ENCODE assay signal across 23 cellular contexts in genomic region chr1:36814774-36815173, GRCh38.
"Had no signal": no experiment of that assay in that cellular context is flagged by ENCODE, and none has a peak within 500 bp of the region (broad histone marks: within the 10 kb centered on the region; RNA-seq: fewer than 3 reads in every experiment).

No MANE protein-coding gene starts in this region.

- ATAC-seq: left colon; left lung; lower lobe of right lung; naive thymus-derived CD8-positive, alpha-beta T cell; pancreas; right cardiac atrium; stimulated activated naive B cell treated with anti-CD40 and anti-IgM and Interleukin-4, amounts not matched to agents 10 μg/mL and 1 μg/mL and 100 μg/mL, for 72 hours; stimulated activated naive CD8-positive, alpha-beta T cell treated with anti-CD3 and anti-CD28 coated beads, Interleukin-15, Interleukin-2, amounts not matched to agents 100 U/mL and 50 U/mL, for 24 hours had no signal

- H3K4me1 ChIP-seq: left lung, lower lobe of right lung, pancreas, prostate gland, sigmoid colon, stomach, testis, transverse colon, upper lobe of left lung had no signal

- H3K27me3 ChIP-seq: testis, thyroid gland, upper lobe of left lung had no signal

- H3K9me3 ChIP-seq: left lung, lower lobe of right lung, pancreas, prostate gland, sigmoid colon, stomach, testis, thyroid gland, transverse colon, upper lobe of left lung had no signal

- DNase-seq: hippocampal formation; left colon; left lung; lower lobe of right lung; mammary epithelial cell; mesenchymal stem cell; naive thymus-derived CD8-positive, alpha-beta T cell; nucleus accumbens; pancreas; right cardiac atrium; sigmoid colon; small intestine; stimulated activated CD4-positive, alpha-beta T cell treated with anti-CD3 and anti-CD28 coated beads, Interleukin-2, amount 100 ng/mL, for 24 hours; stimulated activated CD4-positive, alpha-beta T cell treated with anti-CD3 and anti-CD28 coated beads, Interleukin-4, amount 100 ng/mL, for 1 hour; stimulated activated naive B cell treated with anti-CD40 and anti-IgM and Interleukin-4, amounts not matched to agents 10 μg/mL and 1 μg/mL and 100 μg/mL, for 72 hours; stimulated activated naive CD8-positive, alpha-beta T cell treated with anti-CD3 and anti-CD28 coated beads, Interleukin-15, Interleukin-2, amounts not matched to agents 100 U/mL and 50 U/mL, for 24 hours; stomach; testis; thyroid gland; transverse colon; upper lobe of left lung had no signal

- H3K27ac ChIP-seq: left lung, lower lobe of right lung, pancreas, prostate gland, sigmoid colon, stomach, testis, thyroid gland, transverse colon, upper lobe of left lung had no signal

- H3K4me3 ChIP-seq: left lung, lower lobe of right lung, pancreas, prostate gland, sigmoid colon, stomach, testis, thyroid gland, transverse colon, upper lobe of left lung had no signal

- H3K36me3 ChIP-seq: left lung, lower lobe of right lung, pancreas, prostate gland, sigmoid colon, stomach, thyroid gland, transverse colon, upper lobe of left lung had no signal

- FAIRE-seq: keratinocyte, pancreas, small intestine had no signal
